ENCODE assay signal across 1 cellular context in genomic region chr1:75520862-75521261, GRCh38.
A peak's percentile ranks its signal among the peaks of the same experiment; 100 is the strongest.
TF ChIP-seq lines count a peak whose summit lies in the region.

No MANE protein-coding gene starts in this region.

TF ChIP-seq in K562, 482 proteins besides CTCF, POLR2A, EP300 and RAD21 (continued from another document and continues in another):
- TF ChIP-seq AFF4 (CRISPR knock-in tag; IDR thresholded peaks at IDR 0.05) (no peak), ZFP36 (IDR thresholded peaks at IDR 0.05; ENCODE audit: low read depth, low read length, partially characterized antibody) (no peak), ZNF217 (CRISPR knock-in tag; IDR thresholded peaks at IDR 0.05) (no peak), THRAP3 (IDR thresholded peaks at IDR 0.05; ENCODE audit: borderline replicate concordance) (no peak), NELFE (IDR thresholded peaks at IDR 0.05; ENCODE audit: insufficient read depth, insufficient read length) (no peak), E4F1 (CRISPR knock-in tag; IDR thresholded peaks at IDR 0.05; ENCODE audit: borderline replicate concordance) (no peak), MAFF (IDR thresholded peaks at IDR 0.05; ENCODE audit: low read length) (peak; percentile 97), CEBPB (tag; IDR thresholded peaks at IDR 0.05) (no peak), MEIS2 (IDR thresholded peaks at IDR 0.05; ENCODE audit: partially characterized antibody) (no peak), ZNF785 (CRISPR knock-in tag; IDR thresholded peaks at IDR 0.05) (no peak), ZNF407 (IDR thresholded peaks at IDR 0.05; ENCODE audit: low read depth) (no peak), BACH1 (tag; IDR thresholded peaks at IDR 0.05) (peak; percentile 98), SP1 (CRISPR knock-in tag; IDR thresholded peaks at IDR 0.05) (no peak), ZNF76 (CRISPR knock-in tag; IDR thresholded peaks at IDR 0.05; ENCODE audit: borderline replicate concordance) (no peak), CXXC5 (CRISPR knock-in tag; IDR thresholded peaks at IDR 0.05) (no peak), RUNX1 (IDR thresholded peaks at IDR 0.05; ENCODE audit: low read depth) (no peak), BRCA1 (IDR thresholded peaks at IDR 0.05) (no peak), BRCA1 (CRISPR knock-in tag; IDR thresholded peaks at IDR 0.05) (no peak), ETV1 (tag; conservative IDR thresholded peaks at IDR 0.05; ENCODE audit: low read depth) (no peak), MYC (IDR thresholded peaks at IDR 0.05; ENCODE audit: low read depth, low read length) (no peak), MYC (CRISPR knock-in tag; IDR thresholded peaks at IDR 0.05; ENCODE audit: borderline replicate concordance, low read depth) (no peak), PHTF2 (CRISPR knock-in tag; IDR thresholded peaks at IDR 0.05) (no peak), NCOA6 (IDR thresholded peaks at IDR 0.05) (no peak), SMARCC2 (IDR thresholded peaks at IDR 0.05; ENCODE audit: low read depth) (0 out of 2 replicates have a peak, but pooled peaks have one; percentile 24), ZNF586 (CRISPR knock-in tag; conservative IDR thresholded peaks at IDR 0.05) (no peak), KAT8 (IDR thresholded peaks at IDR 0.05; ENCODE audit: low read depth) (no peak), MAFG (tag; conservative IDR thresholded peaks at IDR 0.05) (peak; percentile 97), NFATC3 (IDR thresholded peaks at IDR 0.05) (no peak), TOE1 (IDR thresholded peaks at IDR 0.05; ENCODE audit: borderline replicate concordance) (no peak), TOE1 (CRISPR knock-in tag; IDR thresholded peaks at IDR 0.05; ENCODE audit: borderline replicate concordance, low read depth) (no peak), ZNF384 (IDR thresholded peaks at IDR 0.05; ENCODE audit: low read depth, low read length) (peak; percentile 93), RBM17 (IDR thresholded peaks at IDR 0.05; ENCODE audit: borderline replicate concordance, low read depth, low read length) (no peak), TSHZ1 (CRISPR knock-in tag; IDR thresholded peaks at IDR 0.05) (no peak), RBM15 (IDR thresholded peaks at IDR 0.05; ENCODE audit: insufficient read depth, low read length) (no peak), TRIM24 (IDR thresholded peaks at IDR 0.05) (0 out of 4 replicates have a peak, but pooled peaks of 1 of the 2 experiments have one; percentile 19), JUN (IDR thresholded peaks at IDR 0.05; ENCODE audit: borderline replicate concordance, low read depth, low read length) (no peak), JUN (CRISPR knock-in tag; IDR thresholded peaks at IDR 0.05; ENCODE audit: borderline replicate concordance) (no peak), TSC22D4 (tag; IDR thresholded peaks at IDR 0.05) (no peak), CGGBP1 (CRISPR knock-in tag; IDR thresholded peaks at IDR 0.05) (no peak), RAD51 (IDR thresholded peaks at IDR 0.05; ENCODE audit: borderline replicate concordance, low read depth) (no peak), GATAD2B (IDR thresholded peaks at IDR 0.05; ENCODE audit: borderline replicate concordance) (no peak), ARID1B (IDR thresholded peaks at IDR 0.05) (peak; percentile 32; the same call in 1 of the 2 replicates), HCFC1 (IDR thresholded peaks at IDR 0.05; ENCODE audit: low read depth, low read length) (no peak), POLR2H (tag; IDR thresholded peaks at IDR 0.05; ENCODE audit: low read depth) (no peak; the same call in 1 of the 2 replicates), BDP1 (IDR thresholded peaks at IDR 0.05; ENCODE audit: insufficient read depth, insufficient read length) (no peak), NFE2 (IDR thresholded peaks at IDR 0.05; ENCODE audit: low read depth) (peak; percentile 95), HES1 (IDR thresholded peaks at IDR 0.05; ENCODE audit: low read depth) (no peak), ZNF780A (CRISPR knock-in tag; IDR thresholded peaks at IDR 0.05) (no peak), DPF2 (IDR thresholded peaks at IDR 0.05) (peak; percentile 58), ZNF12 (CRISPR knock-in tag; IDR thresholded peaks at IDR 0.05) (no peak)
